ENCODE assay signal across 34 cellular contexts in genomic region chr13:104365430-104365829, GRCh38.
DNase-seq lines count a peak whose midpoint lies in the region; ATAC-seq, FAIRE-seq and TF ChIP-seq lines count a peak whose summit lies in the region.
"Had no signal": no experiment of that assay in that cellular context is flagged by ENCODE, and none has a peak within 500 bp of the region (broad histone marks: within the 10 kb centered on the region; RNA-seq: fewer than 3 reads in every experiment).

No MANE protein-coding gene starts in this region.

- no peak for FAIRE-seq in HepG2 (lab: Jason Lieb, UNC)
- FAIRE-seq in A549 (lab: Jason Lieb, UNC) = no peak
- no peak for FAIRE-seq in H1 (lab: Jason Lieb, UNC)
- FAIRE-seq: A204.1, D721Med had no signal

- H4K8ac ChIP-seq in IMR-90 (ENCODE audit: low read depth in 2 of 2, low read length in 2 of 2) = no peak overlapping the region
- no peak overlapping the region for H4K8ac ChIP-seq in H1 (ENCODE audit: extremely low read depth, insufficient read depth, low read length)

- no peak overlapping the region for H2BK20ac ChIP-seq in IMR-90 (ENCODE audit: low read depth, low read length)
- H2BK20ac ChIP-seq in H1 (ENCODE audit: low read length) = no peak overlapping the region

- H3K79me1 ChIP-seq in IMR-90 (ENCODE audit: low read depth in 1 of 2, low read length in 2 of 2) (no peaks in the 10 kb centered on the region), H1 (ENCODE audit: low read depth, low read length) (no peaks in the 10 kb centered on the region)

- no peak for DNase-seq in HepG2 (ENCODE audit: low spot score)
- no peak for DNase-seq in right lobe of liver
- DNase-seq in A549 (ENCODE audit: low read depth in 1 of 2, low spot score in 1 of 2) = no peak
- no peak for DNase-seq in IMR-90
- no peak for DNase-seq in H1 (ENCODE audit: low read depth in 1 of 2, low spot score in 2 of 2)
- no peak for DNase-seq in suprapubic skin (ENCODE audit: low spot score in 2 of 2)
- no peak for DNase-seq in left cardiac atrium
- DNase-seq: 8988T; ACHN; AML-193; BE2C; C1 segment of cervical spinal cord; Caco-2; Calu3; CD4-positive, alpha-beta memory T cell; CD4-positive, alpha-beta T cell; CD4-positive, CD25-positive, alpha-beta regulatory T cell; CD8-positive, alpha-beta memory T cell; CD8-positive, alpha-beta T cell; COR-L47; DMS 273 treated with DMSO at 0.1 percent for 48 hours; DMS153; DMS53; DMS79; DMS79 treated with DMSO at 0.1 percent for 48 hours; DND-41; EL had no signal

- H2AFZ ChIP-seq in HepG2 (ENCODE audit: low read length) = no peak overlapping the region
- no peak overlapping the region for H2AFZ ChIP-seq in IMR-90 (replicated peaks; ENCODE audit: low read length, poor library complexity)
- no peak overlapping the region for H2AFZ ChIP-seq in H1 (ENCODE audit: low read length)

- intact Hi-C loops in HepG2 (cut with micrococcal nuclease; ENCODE audit: unreplicated experiment) (no loop called here), right lobe of liver (cut with DNase I) (no loop called here), IMR-90 (cut with micrococcal nuclease) (no loop called here), left cardiac atrium (cut with DNase I) (no loop called here)

- TF ChIP-seq POLR2A in HepG2 (IDR thresholded peaks at IDR 0.05; ENCODE audit: insufficient read depth in 1 of 2, low read depth in 2 of 2, low read length in 2 of 2) = no peak
- no peak for TF ChIP-seq POLR2A in right lobe of liver (IDR thresholded peaks at IDR 0.05)
- TF ChIP-seq POLR2A in A549 (IDR thresholded peaks at IDR 0.05; ENCODE audit: low read length) = no peak
- no peak for TF ChIP-seq POLR2A in IMR-90 (IDR thresholded peaks at IDR 0.05; ENCODE audit: low read depth, low read length)
- no peak for TF ChIP-seq POLR2A in H1 (IDR thresholded peaks at IDR 0.05; ENCODE audit: control extremely low read depth in 1 of 2, low read depth in 2 of 2, low read length in 2 of 2)
- TF ChIP-seq POLR2A in suprapubic skin (IDR thresholded peaks at IDR 0.05) = no peak

- no peaks in the 10 kb centered on the region for H4K20me1 ChIP-seq in HepG2 (ENCODE audit: insufficient read depth, low read length)
- no peaks in the 10 kb centered on the region for H4K20me1 ChIP-seq in IMR-90 (ENCODE audit: insufficient read depth, low read length)
- H4K20me1 ChIP-seq in H1 (replicated peaks in 1 of 2; ENCODE audit: control insufficient read depth in 1 of 2, insufficient read depth in 2 of 2, low read length in 2 of 2) = no peaks in the 10 kb centered on the region
- H4K20me1 ChIP-seq: BLaER1; BLaER1 treated with 17β-estradiol and CSF1 and Interleukin-3, amounts not matched to agents 10 nM and 100 nM had no signal

- H3K4me2 ChIP-seq in HepG2 (ENCODE audit: low read depth, low read length) = no peak overlapping the region
- no peak overlapping the region for H3K4me2 ChIP-seq in A549
- no peak overlapping the region for H3K4me2 ChIP-seq in IMR-90 (ENCODE audit: low read depth, low read length)
- H3K4me2 ChIP-seq in H1 (ENCODE audit: insufficient read depth in 1 of 2, low read depth in 2 of 2, low read length in 2 of 2) = no peak overlapping the region
- H3K4me2 ChIP-seq: BLaER1; BLaER1 treated with 17β-estradiol and CSF1 and Interleukin-3, amounts not matched to agents 10 nM and 100 nM had no signal

- H3K4me3 ChIP-seq in HepG2 (replicated peaks in 1 of 3; ENCODE audit: insufficient read depth in 1 of 3, low read depth in 2 of 3, low read length in 3 of 3) (no peak overlapping the region), right lobe of liver (no peak overlapping the region), A549 (no peak overlapping the region), IMR-90 (ENCODE audit: insufficient read depth, low read depth, low read length) (no peak overlapping the region), H1 (ENCODE audit: extremely low read depth in 1 of 4, insufficient read depth in 2 of 4, low read depth in 3 of 4, low read length in 4 of 4) (no peak overlapping the region), suprapubic skin (no peak overlapping the region)
- H3K4me3 ChIP-seq: BLaER1; BLaER1 treated with 17β-estradiol and CSF1 and Interleukin-3, amounts not matched to agents 10 nM and 100 nM had no signal

- H3K4me1 ChIP-seq in HepG2 (ENCODE audit: insufficient read depth, low read length) (no peaks in the 10 kb centered on the region), right lobe of liver (no peaks in the 10 kb centered on the region), A549 (no peaks in the 10 kb centered on the region), IMR-90 (ENCODE audit: control insufficient read depth, insufficient read depth, low read length) (no peaks in the 10 kb centered on the region), H1 (replicated peaks in 1 of 4; ENCODE audit: control insufficient read depth in 3 of 4, insufficient read depth in 4 of 4, low read length in 3 of 4) (no peaks in the 10 kb centered on the region), suprapubic skin (no peaks in the 10 kb centered on the region)
- H3K4me1 ChIP-seq: BE2C; BLaER1; BLaER1 treated with 17β-estradiol and CSF1 and Interleukin-3, amounts not matched to agents 10 nM and 100 nM; Caco-2 had no signal

- CTCF ChIA-PET in HepG2 (lab: Yijun Ruan, JAX; ENCODE audit: low intra/inter-chr PET ratio, low total read pairs) (no interaction called here), A549 (lab: Yijun Ruan, JAX) (no interaction called here), IMR-90 (lab: Yijun Ruan, JAX) (no interaction called here), H1 (lab: Charles Lee; ENCODE audit: partially characterized antibody) (no interaction called here)

- TF ChIP-seq EP300 in HepG2 (IDR thresholded peaks at IDR 0.05; ENCODE audit: low read depth in 2 of 2, low read length in 2 of 2) (no peak), HepG2 (CRISPR knock-in tag; IDR thresholded peaks at IDR 0.05; ENCODE audit: borderline replicate concordance) (no peak), A549 (IDR thresholded peaks at IDR 0.05) (no peak), H1 (IDR thresholded peaks at IDR 0.05; ENCODE audit: borderline replicate concordance in 1 of 2, low read depth in 2 of 2, low read length in 2 of 2) (no peak), suprapubic skin (IDR thresholded peaks at IDR 0.05) (no peak)

- no peak overlapping the region for H3K4ac ChIP-seq in IMR-90 (ENCODE audit: low read depth, low read length)
- H3K4ac ChIP-seq in H1 (replicated peaks; ENCODE audit: insufficient read length, low read depth, low read length) = no peak overlapping the region

- TF ChIP-seq RAD21 in HepG2 (CRISPR knock-in tag; IDR thresholded peaks at IDR 0.05) (no peak), A549 (conservative IDR thresholded peaks at IDR 0.05 in 1 of 2, IDR thresholded peaks at IDR 0.05 in 1 of 2) (no peak), IMR-90 (IDR thresholded peaks at IDR 0.05; ENCODE audit: low read length) (no peak), H1 (IDR thresholded peaks at IDR 0.05 in 1 of 2, conservative IDR thresholded peaks at IDR 0.05 in 1 of 2; ENCODE audit: low read depth in 2 of 2, low read length in 2 of 2) (no peak)

- H3K9ac ChIP-seq in HepG2 (ENCODE audit: insufficient read depth, low read depth, low read length) (no peak overlapping the region), IMR-90 (ENCODE audit: low read depth, low read length) (no peak overlapping the region), H1 (replicated peaks in 1 of 4; ENCODE audit: extremely low read depth in 1 of 4, low read depth in 3 of 4, low read length in 3 of 4) (no peak overlapping the region)
- H3K9ac ChIP-seq: BLaER1; BLaER1 treated with 17β-estradiol and CSF1 and Interleukin-3, amounts not matched to agents 10 nM and 100 nM had no signal

- no peak for TF ChIP-seq CTCF in HepG2 (CRISPR knock-in tag; IDR thresholded peaks at IDR 0.05)
- no peak for TF ChIP-seq CTCF in right lobe of liver (IDR thresholded peaks at IDR 0.05)
- TF ChIP-seq CTCF in A549 (IDR thresholded peaks at IDR 0.05) = no peak
- no peak for TF ChIP-seq CTCF in IMR-90 (conservative IDR thresholded peaks at IDR 0.05; ENCODE audit: low read depth, low read length)
- TF ChIP-seq CTCF in H1 (IDR thresholded peaks at IDR 0.05; ENCODE audit: control extremely low read depth in 1 of 3, insufficient read depth in 1 of 3, low read depth in 1 of 3, low read length in 3 of 3) = no peak
- TF ChIP-seq CTCF in suprapubic skin (IDR thresholded peaks at IDR 0.05) = no peak

- H3K56ac ChIP-seq in IMR-90 (ENCODE audit: extremely low read depth, insufficient read depth, low read length) (no peak overlapping the region), H1 (replicated peaks; ENCODE audit: insufficient read length, low read depth, low read length) (no peak overlapping the region)

- H3K23ac ChIP-seq in IMR-90 (ENCODE audit: low read depth, low read length) = no peak overlapping the region
- no peak overlapping the region for H3K23ac ChIP-seq in H1 (ENCODE audit: insufficient read length)

- no peaks in the 10 kb centered on the region for H3K23me2 ChIP-seq in H1 (ENCODE audit: low read depth, low read length)

- H2AK5ac ChIP-seq in IMR-90 (ENCODE audit: low read depth, low read length) = no peak overlapping the region
- no peak overlapping the region for H2AK5ac ChIP-seq in H1 (ENCODE audit: low read depth, low read length)

- H3K9me1 ChIP-seq in IMR-90 (ENCODE audit: insufficient read depth, low read length) = no peaks in the 10 kb centered on the region

- H3K36me3 ChIP-seq in HepG2 (replicated peaks in 1 of 2; ENCODE audit: control insufficient read depth in 1 of 2, insufficient read depth in 2 of 2, low read length in 2 of 2) (no peaks in the 10 kb centered on the region), right lobe of liver (no peaks in the 10 kb centered on the region), IMR-90 (ENCODE audit: control insufficient read depth, insufficient read depth, low read length) (no peaks in the 10 kb centered on the region), H1 (ENCODE audit: control insufficient read depth in 2 of 4, insufficient read depth in 4 of 4, low read length in 3 of 4) (no peaks in the 10 kb centered on the region), suprapubic skin (no peaks in the 10 kb centered on the region)
- H3K36me3 ChIP-seq: BE2C; BLaER1; BLaER1 treated with 17β-estradiol and CSF1 and Interleukin-3, amounts not matched to agents 10 nM and 100 nM had no signal

- H4K5ac ChIP-seq in IMR-90 (ENCODE audit: low read depth, low read length) (no peak overlapping the region), H1 (ENCODE audit: insufficient read length, low read depth, low read length) (no peak overlapping the region)

- H4K91ac ChIP-seq in IMR-90 (ENCODE audit: insufficient read depth, low read depth, low read length) (no peak overlapping the region), H1 (replicated peaks; ENCODE audit: insufficient read length, low read length) (no peak overlapping the region)

- no TSS peak for BruUV-seq in HepG2 (replicated peaks; lab: Mats Ljungman, UMichigan)
- BruUV-seq in IMR-90 (replicated peaks; lab: Mats Ljungman, UMichigan) = no TSS peak

- dilution Hi-C loops in IMR-90 (cut with HindIII; ENCODE audit: low sequenced_read_pairs, unreplicated experiment) = no loop called here

- H2BK120ac ChIP-seq in IMR-90 (ENCODE audit: low read depth, low read length) = no peak overlapping the region
- no peak overlapping the region for H2BK120ac ChIP-seq in H1 (replicated peaks; ENCODE audit: low read depth, low read length)

- POLR2A ChIA-PET in HepG2 (lab: Yijun Ruan, JAX) = no interaction called here
- POLR2A ChIA-PET in A549 (lab: Yijun Ruan, JAX) = no interaction called here
- POLR2A ChIA-PET in IMR-90 (lab: Charles Lee; ENCODE audit: unreplicated experiment) = no interaction called here
- POLR2A ChIA-PET in H1 (lab: Charles Lee; ENCODE audit: partially characterized antibody) = no interaction called here

- H3K14ac ChIP-seq in IMR-90 (replicated peaks; ENCODE audit: low read depth, low read length) = no peak overlapping the region
- no peak overlapping the region for H3K14ac ChIP-seq in H1 (ENCODE audit: insufficient read length)

- H3K18ac ChIP-seq in IMR-90 (ENCODE audit: low read depth, low read length) (no peak overlapping the region), H1 (ENCODE audit: extremely low read depth, low read length) (no peak overlapping the region)

- H3K79me2 ChIP-seq in HepG2 (ENCODE audit: insufficient read depth, low read length) (no peaks in the 10 kb centered on the region), H1 (ENCODE audit: control insufficient read depth in 1 of 2, insufficient read depth in 2 of 2, low read length in 2 of 2) (no peaks in the 10 kb centered on the region)

- ATAC-seq in HepG2 = no peak
- ATAC-seq in right lobe of liver = no peak
- ATAC-seq in A549 = no peak
- no peak for ATAC-seq in IMR-90 (ENCODE audit: low read depth)
- no peak for ATAC-seq in left cardiac atrium
- no peak for ATAC-seq in HG03571 (IDR thresholded peaks at IDR 0.05; ENCODE audit: unreplicated experiment)
- ATAC-seq: CD8-positive, alpha-beta T cell had no signal

- in situ Hi-C loops in HepG2 (cut with HindIII; ENCODE audit: extremely low pct_ligation_motif_present, low pct_unique_long_range_greater_than_20kb) (no loop called here), IMR-90 (cut with MboI; ENCODE audit: low sequenced_read_pairs) (no loop called here)

- H3K9me3 ChIP-seq in HepG2 (ENCODE audit: low read length) = peaks cover 69% of the 10 kb centered on the region
- no peaks in the 10 kb centered on the region for H3K9me3 ChIP-seq in right lobe of liver
- no peaks in the 10 kb centered on the region for H3K9me3 ChIP-seq in A549
- peaks cover 5% of the 10 kb centered on the region; the same call in 1 of the 2 replicates for H3K9me3 ChIP-seq in IMR-90 (ENCODE audit: control insufficient read depth, insufficient read depth, low read length)
- H3K9me3 ChIP-seq in H1 (ENCODE audit: insufficient read depth in 2 of 2, low read depth in 1 of 2, low read length in 1 of 2) = no peaks in the 10 kb centered on the region
- H3K9me3 ChIP-seq in suprapubic skin = no peaks in the 10 kb centered on the region
- H3K9me3 ChIP-seq: BE2C; BLaER1; BLaER1 treated with 17β-estradiol and CSF1 and Interleukin-3, amounts not matched to agents 10 nM and 100 nM; Caco-2 had no signal

- H3K27ac ChIP-seq in HepG2 (ENCODE audit: extremely low read length, insufficient read depth, low read length) = no peak overlapping the region
- no peak overlapping the region for H3K27ac ChIP-seq in right lobe of liver
- no peak overlapping the region for H3K27ac ChIP-seq in A549
- no peak overlapping the region for H3K27ac ChIP-seq in IMR-90 (ENCODE audit: insufficient read depth, low read length)
- no peak overlapping the region for H3K27ac ChIP-seq in H1 (ENCODE audit: low read depth, low read length)
- no peak overlapping the region for H3K27ac ChIP-seq in suprapubic skin
- H3K27ac ChIP-seq: 22Rv1; BLaER1; BLaER1 treated with 17β-estradiol and CSF1 and Interleukin-3, amounts not matched to agents 10 nM and 100 nM; C4-2B had no signal

- H2BK12ac ChIP-seq in H1 (ENCODE audit: low read depth, low read length) = no peak overlapping the region

- WGBS in HepG2 (ENCODE audit: low lambda C conversion rate) = 0% methylated on average over 2 of the region's 2 CpGs
- 70% methylated on average over 2 of the region's 2 CpGs for WGBS in right lobe of liver (ENCODE audit: insufficient coverage, low coverage, low lambda C conversion rate, missing lambda C conversion rate)
- WGBS in A549 (ENCODE audit: missing lambda C conversion rate) = 0% methylated on average over 2 of the region's 2 CpGs
- 78% methylated on average over 2 of the region's 2 CpGs; no CpG with 5 or more reads in 1 of the 2 experiments for WGBS in IMR-90 (ENCODE audit: extremely low coverage in 2 of 2, insufficient read length in 1 of 2), 2 experiments
- WGBS in H1 (ENCODE audit: extremely low coverage in 1 of 2, insufficient coverage in 1 of 2, insufficient read length in 1 of 2, insufficient replicate concordance in 2 of 2, low coverage in 1 of 2, low lambda C conversion rate in 2 of 2, missing lambda C conversion rate in 1 of 2), 2 experiments = 96% methylated on average over 2 of the region's 2 CpGs; no CpG with 5 or more reads in 1 of the 2 experiments
- WGBS in suprapubic skin = 82% methylated on average over 2 of the region's 2 CpGs

- no peak overlapping the region for H2BK15ac ChIP-seq in IMR-90 (ENCODE audit: low read depth, low read length)
- no peak overlapping the region for H2BK15ac ChIP-seq in H1 (ENCODE audit: low read length)

- H3K27me3 ChIP-seq in HepG2 (ENCODE audit: control insufficient read depth in 1 of 2, insufficient read depth in 2 of 2, low read length in 2 of 2) = no peaks in the 10 kb centered on the region
- no peaks in the 10 kb centered on the region for H3K27me3 ChIP-seq in right lobe of liver
- no peaks in the 10 kb centered on the region for H3K27me3 ChIP-seq in IMR-90 (ENCODE audit: control insufficient read depth, insufficient read depth, low read length)
- H3K27me3 ChIP-seq in H1 (replicated peaks in 1 of 4; ENCODE audit: control insufficient read depth in 3 of 4, extremely low read depth in 1 of 4, insufficient read depth in 3 of 4, low read length in 3 of 4) = no peaks in the 10 kb centered on the region
- H3K27me3 ChIP-seq in suprapubic skin = no peaks in the 10 kb centered on the region
- H3K27me3 ChIP-seq: BE2C; BLaER1; BLaER1 treated with 17β-estradiol and CSF1 and Interleukin-3, amounts not matched to agents 10 nM and 100 nM had no signal

- H2BK5ac ChIP-seq in IMR-90 (ENCODE audit: low read depth, low read length, poor library complexity, severe bottlenecking) = no peak overlapping the region
- no peak overlapping the region for H2BK5ac ChIP-seq in H1 (ENCODE audit: low read depth, low read length)

- no peak overlapping the region for H2AK9ac ChIP-seq in IMR-90 (replicated peaks; ENCODE audit: low read depth, low read length, poor library complexity)

Comparison
In these comparisons a context has a peak if more than half of its experiments do, and no peak if none do; other contexts are left out.
1. Of the 41 proteins assayed by ChIP-seq in both HepG2 and H1: peak only in HepG2: none; only in H1: none; in both: MAFK; in neither: 40.